Comparison of ENCODE assay signal across 11 cellular contexts in the genomic region with DNA sequence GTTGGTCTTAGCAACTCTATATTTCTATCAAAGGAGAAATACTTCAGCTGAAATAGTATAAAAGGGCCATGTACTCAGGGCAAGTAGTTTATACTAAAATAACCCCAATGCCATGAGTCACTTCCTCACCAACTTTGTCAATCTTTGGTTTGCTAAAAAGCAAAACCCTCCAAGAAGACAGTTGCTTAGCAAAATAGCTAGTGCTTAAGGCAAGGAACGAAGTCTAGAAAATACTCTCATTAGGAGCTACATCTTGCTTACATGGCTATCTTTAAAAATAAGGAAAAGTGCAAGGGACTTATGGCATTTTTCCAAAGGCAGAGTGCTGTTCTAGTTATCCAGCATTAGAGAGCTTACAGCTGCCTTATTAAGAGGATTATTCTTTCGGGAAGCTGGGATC. TPM values are rescaled to one million over a fixed set of nuclear protein-coding genes. Genes with fewer than 3 reads are reported as not detected.
DNase-seq lines count a peak whose midpoint lies in the region; ATAC-seq lines count a peak whose summit lies in the region.
"Had no signal": no experiment of that assay in that cellular context is flagged by ENCODE, and none has a peak within 500 bp of the region (broad histone marks: within the 10 kb centered on the region; RNA-seq: fewer than 3 reads in every experiment).

No MANE protein-coding gene starts in this region.

- H3K4me2 ChIP-seq in Karpas-422 (ENCODE audit: low read depth, low read length, poor library complexity, severe bottlenecking): no peak overlapping the region

- H3K27me3 ChIP-seq in ACC112 (ENCODE audit: insufficient read depth, low read length) (no peaks in the 10 kb centered on the region), Karpas-422 (ENCODE audit: low read length) (no peaks in the 10 kb centered on the region)

- no peak for ATAC-seq in HG02623 (IDR thresholded peaks at IDR 0.05; ENCODE audit: unreplicated experiment)

- H3K9ac ChIP-seq in Karpas-422 (ENCODE audit: low read length): no peak overlapping the region

- H3K36me3 ChIP-seq in ACC112 (ENCODE audit: insufficient read depth, low read length) (no peaks in the 10 kb centered on the region), Karpas-422 (ENCODE audit: insufficient read depth, low read length) (no peaks in the 10 kb centered on the region)

- DNase-seq in KG1 (lab: John Stamatoyannopoulos, UW) (peak; percentile 8), astrocyte of the hippocampus (ENCODE audit: low read depth, low spot score) (peak; percentile 77), kidney tubule cell (ENCODE audit: low spot score) (peak; percentile 67), NCI-H146 treated with DMSO at 0.1 percent for 48 hours (lab: John Stamatoyannopoulos, UW; ENCODE audit: unreplicated experiment) (no peak), NCI-H2107 treated with DMSO at 0.1 percent for 48 hours (lab: John Stamatoyannopoulos, UW; ENCODE audit: unreplicated experiment) (no peak), Karpas-422 (no peak)
- DNase-seq: activated effector memory CD4-positive, alpha-beta T cell treated with Interleukin-2 at 50 U/mL for 16 hours; CD8-positive, alpha-beta memory T cell; T-helper 1 cell had no signal

- peak overlapping the region; percentile 81 for H2AFZ ChIP-seq in ACC112 (ENCODE audit: low read length, unreplicated experiment)
- H2AFZ ChIP-seq in Karpas-422 (ENCODE audit: low read length): no peak overlapping the region

- peak overlapping the region; percentile 68 for H3K27ac ChIP-seq in ACC112 (ENCODE audit: low read depth, low read length)
- H3K27ac ChIP-seq in Karpas-422 (ENCODE audit: low read length): no peak overlapping the region

- H3K4me3 ChIP-seq in ACC112 (ENCODE audit: low read depth, low read length): peak overlapping the region; percentile 54; the same call in 1 of the 2 replicates
- no peak overlapping the region for H3K4me3 ChIP-seq in Karpas-422 (ENCODE audit: low read length)

- H3K9me3 ChIP-seq in Karpas-422 (ENCODE audit: low read length): peaks cover 11% of the 10 kb centered on the region; the same call in 1 of the 2 replicates

- H3K9me2 ChIP-seq in Karpas-422 (replicated peaks; ENCODE audit: insufficient read depth, low read length): no peaks in the 10 kb centered on the region

- H3K4me1 ChIP-seq in ACC112 (ENCODE audit: control insufficient read depth, insufficient read depth, low read length, unreplicated experiment): peaks cover 58% of the 10 kb centered on the region
- H3K4me1 ChIP-seq in Karpas-422 (ENCODE audit: low read length): no peaks in the 10 kb centered on the region

- H4K20me1 ChIP-seq in Karpas-422 (ENCODE audit: insufficient read depth, low read depth, low read length): no peaks in the 10 kb centered on the region

- H3K79me2 ChIP-seq in ACC112 (ENCODE audit: control insufficient read depth, insufficient read depth, low read length, unreplicated experiment) (peaks cover 23% of the 10 kb centered on the region), Karpas-422 (ENCODE audit: low read length) (no peaks in the 10 kb centered on the region)

RNA-seq across cellular contexts. Expression of a gene that starts 28.4 kb away (rescaled TPM):
- not detected in 2 replicates for total RNA-seq in Karpas-422 (2014; rRNA removed; shearing (Covaris generic); ENCODE audit: low replicate concordance)
- total RNA-seq: CD8-positive, alpha-beta memory T cell had no signal

Comparison
In these comparisons a context has a peak if more than half of its experiments do, and no peak if none do; other contexts are left out.
1. DNase-seq: peak in KG1 (single experiment), astrocyte of the hippocampus (single experiment) and kidney tubule cell (single experiment); none in NCI-H146 treated with DMSO at 0.1 percent for 48 hours (single experiment), NCI-H2107 treated with DMSO at 0.1 percent for 48 hours (single experiment) and Karpas-422 (single experiment).